Comparison of ENCODE assay signal across 8 cellular contexts in the genomic region with DNA sequence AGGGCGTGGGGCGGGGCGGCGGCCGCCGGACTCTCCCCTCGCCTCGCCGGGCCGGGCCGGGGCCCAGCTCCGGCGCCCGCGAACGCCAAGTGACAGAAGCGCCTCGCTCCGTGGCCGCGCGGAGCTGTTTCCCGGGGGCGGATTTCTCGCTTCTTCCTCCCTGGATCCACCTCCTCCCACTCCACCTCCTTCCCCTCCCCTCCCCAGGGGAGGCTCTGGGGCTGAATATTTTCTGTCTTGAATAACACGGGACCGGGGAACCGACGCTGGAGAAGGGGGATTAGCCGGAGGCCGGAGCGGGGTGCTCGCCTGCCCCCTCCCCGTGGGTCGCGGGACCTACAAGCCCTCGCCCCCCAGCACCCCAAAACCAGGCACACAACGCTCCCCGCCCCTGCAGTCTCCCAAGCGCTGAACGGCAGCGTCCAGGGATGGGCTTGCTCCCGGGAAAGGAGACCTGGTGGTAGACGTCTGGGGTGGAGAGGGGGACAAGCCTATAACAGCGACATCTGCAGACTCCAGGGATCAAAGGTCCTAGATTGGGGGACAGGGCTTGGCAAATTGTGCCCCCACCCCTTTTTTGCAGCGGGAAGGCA. TPM values are rescaled to one million over a fixed set of nuclear protein-coding genes. Genes with fewer than 3 reads are reported as not detected.
DNase-seq lines count a peak whose midpoint lies in the region; ATAC-seq and TF ChIP-seq lines count a peak whose summit lies in the region.

A gene (minus strand): TSS at position 100 of the 593 bp plus-strand sequence. CDS start 1,988 bp downstream, outside the sequence.

- 0 to 3% methylated on average over 12 to 46 of the region's 46 CpGs for WGBS in body of pancreas, 2 donors

- peak within 1 kb of the TSS; percentile 86 to 93 (median 88) for H3K4me3 Mint-ChIP-seq in T-cell

- peak within 1 kb of the TSS; percentile 82 to 86 for H3K27ac Mint-ChIP-seq in T-cell

- no peaks in the 10 kb centered on the region for H3K36me3 ChIP-seq in HUES6 (ENCODE audit: control insufficient read depth, insufficient read depth, low read length)
- H3K36me3 ChIP-seq in body of pancreas (replicated peaks in 1 of 2; ENCODE audit: insufficient read depth in 1 of 2, low read depth in 2 of 2): no peaks in the 10 kb centered on the region
- no peaks in the 10 kb centered on the region for H3K36me3 ChIP-seq in rectal smooth muscle tissue (ENCODE audit: control insufficient read depth, insufficient read depth, low read length)

- ATAC-seq in GM19438 (IDR thresholded peaks at IDR 0.05; ENCODE audit: low read depth, unreplicated experiment): peak; percentile 5
- ATAC-seq in T-cell (replicated peaks in 1 of 4): peak; percentile 1 to 6 (median 3)
- peak; percentile 55 for ATAC-seq in body of pancreas
- ATAC-seq in HG03469 (IDR thresholded peaks at IDR 0.05; ENCODE audit: unreplicated experiment): no peak

- intact Hi-C loops in body of pancreas (cut with DNase I): no loop called here

- TF ChIP-seq POLR2A in body of pancreas (IDR thresholded peaks at IDR 0.05): peak in 1 of 3 donors; percentile 18

- H3K27me3 Mint-ChIP-seq in T-cell: no peaks in the 10 kb centered on the region

- H3K36me3 Mint-ChIP-seq in T-cell: no peaks in the 10 kb centered on the region

- H3K4me1 ChIP-seq in HUES6 (ENCODE audit: control insufficient read depth, insufficient read depth, low read length) (peaks cover 41% of the 10 kb centered on the region), body of pancreas (peaks cover 25% of the 10 kb centered on the region), rectal smooth muscle tissue (ENCODE audit: control insufficient read depth, insufficient read depth, low read length) (peaks cover 23% of the 10 kb centered on the region)

- no peaks in the 10 kb centered on the region for H3K9me3 ChIP-seq in HUES6 (ENCODE audit: control insufficient read depth, insufficient read depth, low read depth, low read length)
- no peaks in the 10 kb centered on the region for H3K9me3 ChIP-seq in body of pancreas

- POLR2A ChIA-PET in T-cell (lab: Charles Lee): interaction anchor here in 1 of 2 donors (0.5 kb wide), 1 partner anchor 102 kb away, joined by 4 read pairs; no protein-coding TSS in a partner anchor

- H3K4me1 Mint-ChIP-seq in T-cell: peaks cover 0 to 30% (median 23%) of the 10 kb centered on the region in 3 donors

- H3K27ac ChIP-seq in HUES6 (ENCODE audit: low read depth, low read length) (peak within 1 kb of the TSS; percentile 89; the same call in 1 of the 2 replicates), body of pancreas (peak within 1 kb of the TSS; percentile 85 to 97 (median 96)), rectal smooth muscle tissue (ENCODE audit: low read depth, low read length) (peak within 1 kb of the TSS; percentile 89)

- DNase-seq in CMK (ENCODE audit: low read depth) (peak; percentile 21), T-cell (peak in 27 of 34 experiments; percentile 5 to 40 (median 17)), body of pancreas (peak; percentile 59 to 69 (median 66)), hypothalamus (lab: John Stamatoyannopoulos, UW) (peak in 48 of 51 donors; percentile 20 to 95 (median 71))

- H3K4me3 ChIP-seq in HUES6 (ENCODE audit: low read depth, low read length) (peak within 1 kb of the TSS; percentile 99), body of pancreas (peak within 1 kb of the TSS; percentile 48), rectal smooth muscle tissue (ENCODE audit: low read length) (peak within 1 kb of the TSS; percentile 90)

- H3K9ac ChIP-seq in HUES6 (ENCODE audit: low read length): peak within 1 kb of the TSS; percentile 84
- peak within 1 kb of the TSS; percentile 35 for H3K9ac ChIP-seq in rectal smooth muscle tissue (ENCODE audit: low read length)

- peak in 1 of 7 experiments; percentile 5 for TF ChIP-seq CTCF in body of pancreas (IDR thresholded peaks at IDR 0.05)

- H3K9me3 Mint-ChIP-seq in T-cell: no peaks in the 10 kb centered on the region

- CTCF ChIA-PET in T-cell (lab: Charles Lee): interaction anchor here in 1 of 2 donors (1.8 kb wide), 1 partner anchor 106 kb away, joined by 5 read pairs; no protein-coding TSS in a partner anchor

- H3K27me3 ChIP-seq in HUES6 (ENCODE audit: control insufficient read depth, insufficient read depth, low read length) (peaks cover 28% of the 10 kb centered on the region), body of pancreas (no peaks in the 10 kb centered on the region), rectal smooth muscle tissue (ENCODE audit: control insufficient read depth, insufficient read depth, low read length) (no peaks in the 10 kb centered on the region)

RNA-seq across cellular contexts. Expression of the gene that starts here (rescaled TPM):
- total RNA-seq in T-cell: 10 to 100 TPM; 19.1 to 45.8 (median 26.1) TPM
- 10 to 100 TPM; 38.9 to 44.2 TPM for total RNA-seq in body of pancreas

Comparison
In these comparisons a context has a peak if more than half of its experiments do, and no peak if none do; other contexts are left out.
1. DNase-seq: peak in every context shown above with its lines; median percentile 71 in hypothalamus; 66 in body of pancreas; 21 in CMK; 17 in T-cell.
2. H3K4me3 ChIP-seq: peak in every context shown above with its lines; median percentile 99 in HUES6; 90 in rectal smooth muscle tissue; 48 in body of pancreas.